Comparison of ENCODE assay signal across 1 cellular context in the genomic region with DNA sequence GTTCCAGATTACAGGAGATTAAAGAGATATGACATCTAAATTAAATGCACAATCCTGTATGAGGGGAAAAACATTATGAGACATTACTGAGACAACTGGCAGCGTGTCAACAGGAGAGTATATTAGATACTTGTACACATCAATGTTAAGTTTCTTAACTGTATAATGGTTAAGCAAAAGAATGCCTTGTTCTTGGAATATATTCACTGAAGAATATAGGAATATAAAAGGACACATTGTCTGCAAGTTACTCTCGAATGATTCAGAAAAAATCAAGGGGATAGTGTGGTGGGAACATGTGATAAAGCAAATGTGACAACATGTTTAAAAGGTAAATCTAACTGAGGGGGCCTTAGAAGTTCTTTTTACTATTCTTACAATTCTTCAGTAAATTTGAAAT.
TF ChIP-seq lines count a peak whose summit lies in the region.

No MANE protein-coding gene starts in this region.

TF ChIP-seq in GM23338, 12 proteins besides CTCF, POLR2A, EP300 and RAD21 (continued from another document):
- TF ChIP-seq, protein P1, sequence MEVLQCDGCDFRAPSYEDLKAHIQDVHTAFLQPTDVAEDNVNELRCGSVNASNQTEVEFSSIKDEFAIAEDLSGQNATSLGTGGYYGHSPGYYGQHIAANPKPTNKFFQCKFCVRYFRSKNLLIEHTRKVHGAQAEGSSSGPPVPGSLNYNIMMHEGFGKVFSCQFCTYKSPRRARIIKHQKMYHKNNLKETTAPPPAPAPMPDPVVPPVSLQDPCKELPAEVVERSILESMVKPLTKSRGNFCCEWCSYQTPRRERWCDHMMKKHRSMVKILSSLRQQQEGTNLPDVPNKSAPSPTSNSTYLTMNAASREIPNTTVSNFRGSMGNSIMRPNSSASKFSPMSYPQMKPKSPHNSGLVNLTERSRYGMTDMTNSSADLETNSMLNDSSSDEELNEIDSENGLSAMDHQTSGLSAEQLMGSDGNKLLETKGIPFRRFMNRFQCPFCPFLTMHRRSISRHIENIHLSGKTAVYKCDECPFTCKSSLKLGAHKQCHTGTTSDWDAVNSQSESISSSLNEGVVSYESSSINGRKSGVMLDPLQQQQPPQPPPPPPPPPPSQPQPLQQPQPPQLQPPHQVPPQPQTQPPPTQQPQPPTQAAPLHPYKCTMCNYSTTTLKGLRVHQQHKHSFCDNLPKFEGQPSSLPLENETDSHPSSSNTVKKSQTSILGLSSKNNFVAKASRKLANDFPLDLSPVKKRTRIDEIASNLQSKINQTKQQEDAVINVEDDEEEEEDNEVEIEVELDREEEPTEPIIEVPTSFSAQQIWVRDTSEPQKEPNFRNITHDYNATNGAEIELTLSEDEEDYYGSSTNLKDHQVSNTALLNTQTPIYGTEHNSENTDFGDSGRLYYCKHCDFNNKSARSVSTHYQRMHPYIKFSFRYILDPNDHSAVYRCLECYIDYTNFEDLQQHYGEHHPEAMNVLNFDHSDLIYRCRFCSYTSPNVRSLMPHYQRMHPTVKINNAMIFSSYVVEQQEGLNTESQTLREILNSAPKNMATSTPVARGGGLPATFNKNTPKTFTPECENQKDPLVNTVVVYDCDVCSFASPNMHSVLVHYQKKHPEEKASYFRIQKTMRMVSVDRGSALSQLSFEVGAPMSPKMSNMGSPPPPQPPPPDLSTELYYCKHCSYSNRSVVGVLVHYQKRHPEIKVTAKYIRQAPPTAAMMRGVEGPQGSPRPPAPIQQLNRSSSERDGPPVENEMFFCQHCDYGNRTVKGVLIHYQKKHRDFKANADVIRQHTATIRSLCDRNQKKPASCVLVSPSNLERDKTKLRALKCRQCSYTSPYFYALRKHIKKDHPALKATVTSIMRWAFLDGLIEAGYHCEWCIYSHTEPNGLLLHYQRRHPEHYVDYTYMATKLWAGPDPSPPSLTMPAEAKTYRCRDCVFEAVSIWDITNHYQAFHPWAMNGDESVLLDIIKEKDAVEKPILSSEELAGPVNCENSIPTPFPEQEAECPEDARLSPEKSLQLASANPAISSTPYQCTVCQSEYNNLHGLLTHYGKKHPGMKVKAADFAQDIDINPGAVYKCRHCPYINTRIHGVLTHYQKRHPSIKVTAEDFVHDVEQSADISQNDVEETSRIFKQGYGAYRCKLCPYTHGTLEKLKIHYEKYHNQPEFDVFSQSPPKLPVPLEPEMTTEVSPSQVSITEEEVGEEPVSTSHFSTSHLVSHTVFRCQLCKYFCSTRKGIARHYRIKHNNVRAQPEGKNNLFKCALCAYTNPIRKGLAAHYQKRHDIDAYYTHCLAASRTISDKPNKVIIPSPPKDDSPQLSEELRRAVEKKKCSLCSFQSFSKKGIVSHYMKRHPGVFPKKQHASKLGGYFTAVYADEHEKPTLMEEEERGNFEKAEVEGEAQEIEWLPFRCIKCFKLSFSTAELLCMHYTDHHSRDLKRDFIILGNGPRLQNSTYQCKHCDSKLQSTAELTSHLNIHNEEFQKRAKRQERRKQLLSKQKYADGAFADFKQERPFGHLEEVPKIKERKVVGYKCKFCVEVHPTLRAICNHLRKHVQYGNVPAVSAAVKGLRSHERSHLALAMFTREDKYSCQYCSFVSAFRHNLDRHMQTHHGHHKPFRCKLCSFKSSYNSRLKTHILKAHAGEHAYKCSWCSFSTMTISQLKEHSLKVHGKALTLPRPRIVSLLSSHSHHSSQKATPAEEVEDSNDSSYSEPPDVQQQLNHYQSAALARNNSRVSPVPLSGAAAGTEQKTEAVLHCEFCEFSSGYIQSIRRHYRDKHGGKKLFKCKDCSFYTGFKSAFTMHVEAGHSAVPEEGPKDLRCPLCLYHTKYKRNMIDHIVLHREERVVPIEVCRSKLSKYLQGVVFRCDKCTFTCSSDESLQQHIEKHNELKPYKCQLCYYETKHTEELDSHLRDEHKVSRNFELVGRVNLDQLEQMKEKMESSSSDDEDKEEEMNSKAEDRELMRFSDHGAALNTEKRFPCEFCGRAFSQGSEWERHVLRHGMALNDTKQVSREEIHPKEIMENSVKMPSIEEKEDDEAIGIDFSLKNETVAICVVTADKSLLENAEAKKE (CRISPR knock-in tag; IDR thresholded peaks at IDR 0.05): no peak
- TF ChIP-seq POLR2AphosphoS5 (IDR thresholded peaks at IDR 0.05; ENCODE audit: low read depth): no peak
